In genomic region chr6:41422156-41422555, GRCh38 we compare ENCODE assay signal across 17 cellular contexts.
"Had no signal": no experiment of that assay in that cellular context is flagged by ENCODE, and none has a peak within 500 bp of the region (broad histone marks: within the 10 kb centered on the region; RNA-seq: fewer than 3 reads in every experiment).

No MANE protein-coding gene starts in this region.

- H3K4me3 ChIP-seq: right atrium auricular region, thyroid gland had no signal

- H3K9me3 ChIP-seq: thyroid gland had no signal

- ATAC-seq: activated CD8-positive, alpha-beta memory T cell treated with anti-CD3 and anti-CD28 coated beads, Interleukin-2, amount 10 ng/mL, durations not matched to agents 7 days and 5 days; activated naive CD8-positive, alpha-beta T cell treated with anti-CD3 and anti-CD28 coated beads, Interleukin-2, amount 50 U/mL, for 24 hours; stimulated activated memory B cell treated with anti-CD40 and anti-IgM and Interleukin-4, amounts not matched to agents 10 μg/mL and 1 μg/mL and 100 μg/mL, for 72 hours had no signal

- H3K36me3 ChIP-seq: right atrium auricular region, thyroid gland had no signal

- DNase-seq: activated CD4-positive, alpha-beta memory T cell treated with anti-CD3 and anti-CD28 coated beads for 36 hours; activated CD8-positive, alpha-beta memory T cell treated with anti-CD3 and anti-CD28 coated beads, Interleukin-2, amount 10 ng/mL, durations not matched to agents 7 days and 5 days; activated naive CD4-positive, alpha-beta T cell treated with anti-CD3 and anti-CD28 coated beads for 36 hours; activated naive CD8-positive, alpha-beta T cell treated with anti-CD3 and anti-CD28 coated beads, Interleukin-2, amount 50 U/mL, for 24 hours; activated T-cell treated with anti-CD3 and anti-CD28 coated beads, Interleukin-2, amount 50 U/mL, for 1 hour; aorta; cerebellar nuclear complex; effector memory CD4-positive, alpha-beta T cell; foreskin fibroblast; hypothalamus; kidney glomerular epithelial cell; mesendoderm; nephron progenitor cell; stimulated activated CD4-positive, alpha-beta T cell treated with anti-CD3 and anti-CD28 coated beads, Interleukin-2, amount 100 ng/mL, for 48 hours had no signal

- H3K27ac ChIP-seq: right atrium auricular region, thyroid gland had no signal

- H3K27me3 ChIP-seq: right atrium auricular region, thyroid gland had no signal
